Comparison of ENCODE assay signal across 21 cellular contexts in the genomic region with DNA sequence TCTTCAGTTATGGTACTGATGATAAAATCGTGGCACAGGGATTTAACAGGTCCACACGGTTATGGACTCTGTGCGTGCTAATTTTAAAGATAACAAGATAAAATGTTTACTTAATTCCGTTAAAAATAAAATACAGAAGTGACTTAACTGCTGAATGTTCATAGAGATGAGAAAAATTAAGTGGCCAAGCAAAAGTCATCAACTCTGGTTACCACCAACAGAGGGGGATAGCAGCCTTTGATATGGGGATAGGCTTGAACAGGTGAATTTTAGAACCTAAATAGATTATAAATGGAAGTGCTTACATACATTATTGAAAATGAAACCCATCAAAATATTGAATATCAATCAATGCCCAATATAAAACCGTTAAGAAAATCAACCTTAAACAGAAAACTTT.
DNase-seq lines count a peak whose midpoint lies in the region; ATAC-seq and TF ChIP-seq lines count a peak whose summit lies in the region.
"Had no signal": no experiment of that assay in that cellular context is flagged by ENCODE, and none has a peak within 500 bp of the region (broad histone marks: within the 10 kb centered on the region; RNA-seq: fewer than 3 reads in every experiment).

No MANE protein-coding gene starts in this region.

- POLR2A ChIA-PET in GM10248 (lab: Yijun Ruan, JAX) = no interaction called here

- H3K4me1 ChIP-seq in BE2C (no peaks in the 10 kb centered on the region), OCI-LY1 (ENCODE audit: insufficient read depth, low read length, severe bottlenecking) (no peaks in the 10 kb centered on the region)
- H3K4me1 ChIP-seq: esophagus muscularis mucosa, gastroesophageal sphincter, right atrium auricular region had no signal

- peak; percentile 18; the same call in 1 of the 2 replicates for TF ChIP-seq CTCF in BE2C (IDR thresholded peaks at IDR 0.05; ENCODE audit: low read depth, low read length)
- TF ChIP-seq CTCF in GM10248 (IDR thresholded peaks at IDR 0.05; ENCODE audit: control extremely low read depth, extremely low read depth, low read depth, missing control alignments) = peak; percentile 24
- peak; percentile 44 for TF ChIP-seq CTCF in OCI-LY1 (IDR thresholded peaks at IDR 0.05; ENCODE audit: low read length)
- TF ChIP-seq CTCF in kidney epithelial cell (IDR thresholded peaks at IDR 0.05; ENCODE audit: insufficient read depth, low read length, poor library complexity, severe bottlenecking) = peak; percentile 1

- H3F3A ChIP-seq in OCI-LY1 (ENCODE audit: insufficient read depth, low read length) = no peaks in the 10 kb centered on the region

- H2AFZ ChIP-seq in OCI-LY1 (ENCODE audit: low read length) = no peak overlapping the region
- H2AFZ ChIP-seq: GM23248 had no signal

- CTCF ChIA-PET in GM10248 (lab: Yijun Ruan, JAX) = no interaction called here

- DNase-seq in BE2C (no peak), GM10248 (ENCODE audit: extremely low spot score) (no peak), kidney epithelial cell (ENCODE audit: low read depth) (no peak)
- DNase-seq in stimulated activated naive CD8-positive, alpha-beta T cell treated with anti-CD3 and anti-CD28 coated beads, Interleukin-15, Interleukin-2, amounts not matched to agents 100 U/mL and 50 U/mL, for 24 hours = no peak
- DNase-seq in stimulated activated CD4-positive, alpha-beta T cell treated with anti-CD3 and anti-CD28 coated beads, Interleukin-4, amount 100 ng/mL, for 4 hours = no peak
- DNase-seq: activated CD4-positive, alpha-beta T cell treated with anti-CD3 and anti-CD28 coated beads, Interleukin-2, amount 50 U/mL, for 4 hours; activated CD8-positive, alpha-beta memory T cell treated with anti-CD3 and anti-CD28 coated beads, Interleukin-2, amount 50 U/mL, for 4 hours; activated naive CD4-positive, alpha-beta T cell treated with anti-CD3 and anti-CD28 coated beads, Interleukin-2, amount 50 U/mL, for 16 hours; amygdala; GM23248; NCI-H1092 treated with DMSO at 0.1 percent for 48 hours; NCI-H2171; NCI-H524; stimulated activated naive CD4-positive, alpha-beta T cell treated with Interleukin-2 at 50 U/mL for 16 hours had no signal

- H3K9me3 ChIP-seq in BE2C (no peaks in the 10 kb centered on the region), OCI-LY1 (ENCODE audit: low read length) (no peaks in the 10 kb centered on the region)
- H3K9me3 ChIP-seq: esophagus muscularis mucosa, gastroesophageal sphincter, right atrium auricular region had no signal

- ATAC-seq in stimulated activated naive CD8-positive, alpha-beta T cell treated with anti-CD3 and anti-CD28 coated beads, Interleukin-15, Interleukin-2, amounts not matched to agents 100 U/mL and 50 U/mL, for 24 hours = no peak
- ATAC-seq in GM21423 (IDR thresholded peaks at IDR 0.05; ENCODE audit: unreplicated experiment) = no peak
- ATAC-seq: gastroesophageal sphincter; natural killer cell treated with Interleukin-12 subunit alpha and Interleukin-12 subunit beta and Interleukin-15 and Interleukin-18, amount 100 ng/mL, for 72 hours had no signal

- H3K9me2 ChIP-seq in OCI-LY1 (ENCODE audit: low read depth, low read length) = no peaks in the 10 kb centered on the region

- H3K27me3 ChIP-seq in BE2C = no peaks in the 10 kb centered on the region
- H3K27me3 ChIP-seq in OCI-LY1 (ENCODE audit: insufficient read depth, low read length) = no peaks in the 10 kb centered on the region
- no peaks in the 10 kb centered on the region for H3K27me3 ChIP-seq in kidney epithelial cell (ENCODE audit: control insufficient read depth, insufficient read depth, low read length)
- H3K27me3 ChIP-seq: right atrium auricular region had no signal

- H4K20me1 ChIP-seq in OCI-LY1 (ENCODE audit: insufficient read depth, low read length) = no peaks in the 10 kb centered on the region

- H3K4me2 ChIP-seq in OCI-LY1 (ENCODE audit: low read length) = no peak overlapping the region

- H3K4me3 ChIP-seq in BE2C (ENCODE audit: low read depth, low read length) (no peak overlapping the region), OCI-LY1 (ENCODE audit: low read depth, low read length, poor library complexity, severe bottlenecking) (no peak overlapping the region), kidney epithelial cell (ENCODE audit: low read depth, low read length) (no peak overlapping the region)
- H3K4me3 ChIP-seq: coronary artery, esophagus muscularis mucosa, gastroesophageal sphincter, GM23248, right atrium auricular region had no signal

- H3K9ac ChIP-seq in OCI-LY1 (ENCODE audit: low read length) = no peak overlapping the region
- H3K9ac ChIP-seq: GM23248 had no signal

- H3K27ac ChIP-seq in OCI-LY1 (ENCODE audit: low read depth, low read length, poor library complexity, severe bottlenecking) = no peak overlapping the region
- H3K27ac ChIP-seq: coronary artery, esophagus muscularis mucosa, gastroesophageal sphincter, GM23248, right atrium auricular region had no signal

- H3K36me3 ChIP-seq in BE2C = no peaks in the 10 kb centered on the region
- H3K36me3 ChIP-seq in OCI-LY1 (ENCODE audit: insufficient read depth, low read length) = no peaks in the 10 kb centered on the region
- no peaks in the 10 kb centered on the region for H3K36me3 ChIP-seq in kidney epithelial cell (ENCODE audit: control insufficient read depth, insufficient read depth, low read length)
- H3K36me3 ChIP-seq: esophagus muscularis mucosa, gastroesophageal sphincter, right atrium auricular region had no signal

- H3K79me2 ChIP-seq in OCI-LY1 (ENCODE audit: insufficient read depth, low read length) = no peaks in the 10 kb centered on the region
